Comparison of ENCODE assay signal across 10 cellular contexts in genomic region chr15:74786659-74787165, GRCh38. TPM values are rescaled to one million over a fixed set of nuclear protein-coding genes. Genes with fewer than 3 reads are reported as not detected.
DNase-seq lines count a peak whose midpoint lies in the region; ATAC-seq and TF ChIP-seq lines count a peak whose summit lies in the region.
"Had no signal": no experiment of that assay in that cellular context is flagged by ENCODE, and none has a peak within 500 bp of the region (broad histone marks: within the 10 kb centered on the region; RNA-seq: fewer than 3 reads in every experiment).

No MANE protein-coding gene starts in this region.

- peaks cover 83% of the 10 kb centered on the region for H3K36me3 Mint-ChIP-seq in activated CD4-positive, alpha-beta memory T cell treated with anti-CD3 and anti-CD28 coated beads, Interleukin-2, amount 10 ng/mL, durations not matched to agents 7 days and 5 days (ENCODE audit: low read depth)

- peak; percentile 31 for DNase-seq in activated CD4-positive, CD25-positive, alpha-beta regulatory T cell treated with anti-CD3 and anti-CD28 coated beads, Interleukin-2, amount 50 U/mL, for 72 hours
- DNase-seq in activated CD4-positive, alpha-beta memory T cell treated with anti-CD3 and anti-CD28 coated beads, Interleukin-2, amount 10 ng/mL, durations not matched to agents 7 days and 5 days, result peak; percentile 54
- no peak for DNase-seq in right atrium auricular region (ENCODE audit: low spot score)
- DNase-seq in substantia nigra (lab: John Stamatoyannopoulos, UW), result no peak
- no peak for DNase-seq in AG08395 (ENCODE audit: low spot score)
- DNase-seq in NCI-H2227 treated with DMSO at 0.1 percent for 48 hours (lab: John Stamatoyannopoulos, UW), result no peak
- DNase-seq: NCI-H1105 treated with DMSO at 0.1 percent for 48 hours had no signal

- H3K4me3 Mint-ChIP-seq in activated CD4-positive, alpha-beta memory T cell treated with anti-CD3 and anti-CD28 coated beads, Interleukin-2, amount 10 ng/mL, durations not matched to agents 7 days and 5 days, result peak overlapping the region; percentile 85

- no peak overlapping the region for H3K4me3 ChIP-seq in right atrium auricular region

- no peak for TF ChIP-seq CTCF in right atrium auricular region (IDR thresholded peaks at IDR 0.05)

- peaks cover 0 to 93% of the 10 kb centered on the region in 2 donors for H3K4me1 ChIP-seq in right atrium auricular region

- CTCF ChIA-PET in activated CD4-positive, alpha-beta memory T cell treated with anti-CD3 and anti-CD28 coated beads, Interleukin-2, amount 10 ng/mL, durations not matched to agents 7 days and 5 days (lab: Charles Lee), result interaction anchor here (0.8 to 38.3 kb wide), 16 partner anchors 7 to 256 kb away, joined by 3 to 1235 read pairs (median 5); partner anchors contain the start of genes COX5A, CPLX3, CSK and LMAN1L

- ATAC-seq in activated CD4-positive, CD25-positive, alpha-beta regulatory T cell treated with anti-CD3 and anti-CD28 coated beads, Interleukin-2, amount 50 U/mL, for 24 hours, result no peak
- no peak for ATAC-seq in HG03196 (IDR thresholded peaks at IDR 0.05; ENCODE audit: unreplicated experiment)

- H3K27ac ChIP-seq in right atrium auricular region (peak overlapping the region; percentile 91 to 92), substantia nigra (ENCODE audit: low read depth, low read length, poor library complexity, severe bottlenecking) (peak overlapping the region; percentile 78)

- H3K4me1 Mint-ChIP-seq in activated CD4-positive, alpha-beta memory T cell treated with anti-CD3 and anti-CD28 coated beads, Interleukin-2, amount 10 ng/mL, durations not matched to agents 7 days and 5 days, result peaks cover 55% of the 10 kb centered on the region

- no peaks in the 10 kb centered on the region for H3K36me3 ChIP-seq in right atrium auricular region

- POLR2A ChIA-PET in activated CD4-positive, alpha-beta memory T cell treated with anti-CD3 and anti-CD28 coated beads, Interleukin-2, amount 10 ng/mL, durations not matched to agents 7 days and 5 days (lab: Charles Lee), result interaction anchor here (0.8 to 35.1 kb wide), 23 partner anchors 5 to 839 kb away, joined by 3 to 1214 read pairs (median 6); partner anchors contain the start of genes ARID3B, CLK3, COX5A and CSK

- no peaks in the 10 kb centered on the region for H3K27me3 Mint-ChIP-seq in activated CD4-positive, alpha-beta memory T cell treated with anti-CD3 and anti-CD28 coated beads, Interleukin-2, amount 10 ng/mL, durations not matched to agents 7 days and 5 days

- peak overlapping the region; percentile 97 for H3K27ac Mint-ChIP-seq in activated CD4-positive, alpha-beta memory T cell treated with anti-CD3 and anti-CD28 coated beads, Interleukin-2, amount 10 ng/mL, durations not matched to agents 7 days and 5 days

- no peaks in the 10 kb centered on the region for H3K9me3 ChIP-seq in right atrium auricular region

- no peaks in the 10 kb centered on the region for H3K27me3 ChIP-seq in right atrium auricular region

- no peaks in the 10 kb centered on the region for H3K9me3 Mint-ChIP-seq in activated CD4-positive, alpha-beta memory T cell treated with anti-CD3 and anti-CD28 coated beads, Interleukin-2, amount 10 ng/mL, durations not matched to agents 7 days and 5 days

RNA-seq across cellular contexts. Expression of gene CSK, which starts 4.8 kb away (rescaled TPM):
- 100 to 1,000 TPM; 330 to 341 TPM for total RNA-seq in activated CD4-positive, alpha-beta memory T cell treated with anti-CD3 and anti-CD28 coated beads, Interleukin-2, amount 10 ng/mL, durations not matched to agents 7 days and 5 days
- 10 to 100 TPM; 25.6 to 26.8 TPM for total RNA-seq in right atrium auricular region

RNA-seq across cellular contexts. Expression of gene LMAN1L, which starts 25.9 kb away (rescaled TPM):
- total RNA-seq in activated CD4-positive, alpha-beta memory T cell treated with anti-CD3 and anti-CD28 coated beads, Interleukin-2, amount 10 ng/mL, durations not matched to agents 7 days and 5 days, result under 1 TPM; 0.48 to 0.63 TPM
- total RNA-seq in right atrium auricular region, result 10 to 100 TPM; 13.8 to 88.7 TPM
- total RNA-seq: lung microvascular endothelial cell had no signal

RNA-seq across cellular contexts. Expression of gene CYP1A2, which starts 38.1 kb away (rescaled TPM):
- not detected for total RNA-seq in activated CD4-positive, alpha-beta memory T cell treated with anti-CD3 and anti-CD28 coated beads, Interleukin-2, amount 10 ng/mL, durations not matched to agents 7 days and 5 days
- not detected for total RNA-seq in right atrium auricular region
- total RNA-seq: lung microvascular endothelial cell had no signal

RNA-seq across cellular contexts. Expression of gene CPLX3, which starts 39.7 kb away (rescaled TPM):
- total RNA-seq in activated CD4-positive, alpha-beta memory T cell treated with anti-CD3 and anti-CD28 coated beads, Interleukin-2, amount 10 ng/mL, durations not matched to agents 7 days and 5 days, result under 1 TPM in 1 of 2 experiments, not detected in 1; 0.18 TPM
- total RNA-seq in right atrium auricular region, result 10 to 100 TPM in 1 of 2 donors, 1 to 10 TPM in 1; 1.1 to 10.8 TPM
- total RNA-seq: lung microvascular endothelial cell had no signal

RNA-seq across cellular contexts. Expression of gene ULK3, which starts 56.2 kb away (rescaled TPM):
- total RNA-seq in activated CD4-positive, alpha-beta memory T cell treated with anti-CD3 and anti-CD28 coated beads, Interleukin-2, amount 10 ng/mL, durations not matched to agents 7 days and 5 days, result 10 to 100 TPM; 74.9 to 84.2 TPM
- total RNA-seq in right atrium auricular region, result 10 to 100 TPM; 38.1 to 42.9 TPM

Comparison
In these comparisons a context has a peak if more than half of its experiments do, and no peak if none do; other contexts are left out.
1. DNase-seq: peak in activated CD4-positive, CD25-positive, alpha-beta regulatory T cell treated with anti-CD3 and anti-CD28 coated beads, Interleukin-2, amount 50 U/mL, for 72 hours (single experiment) and activated CD4-positive, alpha-beta memory T cell treated with anti-CD3 and anti-CD28 coated beads, Interleukin-2, amount 10 ng/mL, durations not matched to agents 7 days and 5 days (single experiment); none in right atrium auricular region (single experiment), substantia nigra (0 of 49), AG08395 (single experiment) and NCI-H2227 treated with DMSO at 0.1 percent for 48 hours (single experiment).
2. RNA of gene CSK, which starts 4.8 kb away (total RNA-seq): 330 to 341 TPM in activated CD4-positive, alpha-beta memory T cell treated with anti-CD3 and anti-CD28 coated beads, Interleukin-2, amount 10 ng/mL, durations not matched to agents 7 days and 5 days; 25.6 to 26.8 TPM in right atrium auricular region; every median in the first group is over 10 times any median in the second.
3. RNA of gene LMAN1L, which starts 25.9 kb away (total RNA-seq): 13.8 to 88.7 TPM in right atrium auricular region; 0.48 to 0.63 TPM in activated CD4-positive, alpha-beta memory T cell treated with anti-CD3 and anti-CD28 coated beads, Interleukin-2, amount 10 ng/mL, durations not matched to agents 7 days and 5 days; every median in the first group is over 4 times any median in the second.